ENCODE assay signal across 8 cellular contexts in the genomic region with DNA sequence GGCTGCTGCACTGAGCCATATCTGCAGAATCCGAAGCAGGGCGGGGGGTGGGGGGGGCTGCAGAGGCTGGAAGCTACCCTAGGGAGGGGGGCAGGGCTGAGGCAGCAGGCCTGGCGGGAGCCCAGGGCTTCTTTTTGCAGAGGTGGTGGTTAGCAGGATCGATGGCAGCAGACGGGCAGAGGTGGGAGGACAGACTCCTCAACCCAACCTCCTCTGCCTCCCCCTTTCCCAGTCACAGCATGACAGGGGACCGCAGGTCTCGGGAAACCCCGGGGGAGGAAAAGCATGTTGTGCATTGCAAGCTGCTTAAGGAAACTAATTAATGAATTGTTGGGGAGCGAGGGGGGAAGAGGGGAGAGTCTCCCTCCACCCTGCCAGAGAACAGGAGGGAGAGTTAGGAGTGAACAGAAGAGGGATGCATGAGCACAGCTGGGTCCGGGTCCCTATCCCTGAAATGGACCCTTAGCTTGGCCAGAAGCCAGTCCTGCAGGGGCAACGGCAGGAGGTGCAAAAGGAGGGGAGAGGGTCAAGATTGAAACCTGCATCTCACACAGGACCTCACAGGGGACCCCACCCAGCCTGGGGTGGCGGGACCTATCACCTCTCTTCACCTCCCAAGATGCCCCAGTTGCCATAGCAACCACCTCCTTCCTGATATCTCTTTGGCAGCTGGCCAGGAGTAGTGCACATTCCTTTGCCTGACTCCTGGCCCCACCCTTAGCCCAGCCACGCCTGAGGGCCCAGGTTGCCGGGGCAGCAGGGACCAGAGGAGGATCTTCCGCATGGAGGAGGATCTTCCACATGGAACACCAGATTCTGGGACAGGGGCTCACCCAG. TPM values are rescaled to one million over a fixed set of nuclear protein-coding genes. Genes with fewer than 3 reads are reported as not detected.
A peak's percentile ranks its signal among the peaks of the same experiment; 100 is the strongest.
DNase-seq lines count a peak whose midpoint lies in the region; ATAC-seq and TF ChIP-seq lines count a peak whose summit lies in the region.
"Had no signal": no experiment of that assay in that cellular context is flagged by ENCODE, and none has a peak within 500 bp of the region (broad histone marks: within the 10 kb centered on the region; RNA-seq: fewer than 3 reads in every experiment).

No MANE protein-coding gene starts in this region.

- H3K4me1 ChIP-seq in foreskin keratinocyte, result peaks cover 15% of the 10 kb centered on the region

- ATAC-seq in foreskin keratinocyte (peak; percentile 30), GM21515 (IDR thresholded peaks at IDR 0.05; ENCODE audit: unreplicated experiment) (no peak)

- TF ChIP-seq CTCF in foreskin keratinocyte (conservative IDR thresholded peaks at IDR 0.05) (no peak), coronary artery (IDR thresholded peaks at IDR 0.05) (no peak)

- H3K4me3 ChIP-seq in coronary artery, result no peak overlapping the region

- H3K27me3 ChIP-seq in foreskin keratinocyte, result peaks cover 30% of the 10 kb centered on the region

- DNase-seq in DMS 273 treated with DMSO at 0.1 percent for 48 hours (lab: John Stamatoyannopoulos, UW), result peak; percentile 49
- peak; percentile 17 for DNase-seq in NCI-H2029 treated with DMSO at 0.1 percent for 48 hours (lab: John Stamatoyannopoulos, UW)
- peak; percentile 72 to 85 for DNase-seq in foreskin keratinocyte
- DNase-seq in hippocampal formation (lab: John Stamatoyannopoulos, UW), result no peak
- no peak for DNase-seq in coronary artery (ENCODE audit: low spot score)
- DNase-seq: retina had no signal

- H3K27ac ChIP-seq in foreskin keratinocyte (no peak overlapping the region), coronary artery (no peak overlapping the region)

RNA-seq across cellular contexts. Expression of gene FXYD7, which starts 1.8 kb away (rescaled TPM):
- total RNA-seq in foreskin keratinocyte, result 0.18 TPM in 1 of 2 replicates, not detected in the other
- 0.16 and 0.25 TPM in 2 replicates for polyA plus RNA-seq in foreskin keratinocyte
- total RNA-seq: epithelial cell of proximal tubule had no signal

RNA-seq across cellular contexts. Expression of gene FXYD1, which starts 6.2 kb away (rescaled TPM):
- total RNA-seq in foreskin keratinocyte, result 0.35 and 0.41 TPM in 2 replicates
- 0.67 and 0.81 TPM in 2 replicates for polyA plus RNA-seq in foreskin keratinocyte
- total RNA-seq: epithelial cell of proximal tubule had no signal

RNA-seq across cellular contexts. Expression of gene FXYD5, which starts 9.7 kb away (rescaled TPM):
- total RNA-seq in foreskin keratinocyte, result 268 and 277 TPM in 2 replicates
- 416 and 427 TPM in 2 replicates for polyA plus RNA-seq in foreskin keratinocyte

RNA-seq across cellular contexts. Expression of gene LGI4, which starts 10.0 kb away (rescaled TPM):
- not detected in 2 replicates for total RNA-seq in foreskin keratinocyte
- polyA plus RNA-seq in foreskin keratinocyte, result 0.06 TPM in 1 of 2 replicates, not detected in the other
- total RNA-seq: epithelial cell of proximal tubule had no signal

RNA-seq across cellular contexts. Expression of gene FXYD3, which starts 29.2 kb away (rescaled TPM):
- total RNA-seq in foreskin keratinocyte, result 243 and 312 TPM in 2 replicates
- polyA plus RNA-seq in foreskin keratinocyte, result 420 and 522 TPM in 2 replicates
- total RNA-seq: epithelial cell of proximal tubule had no signal

Comparison
In these comparisons a context has a peak if more than half of its experiments do, and no peak if none do; other contexts are left out.
1. DNase-seq: peak in DMS 273 treated with DMSO at 0.1 percent for 48 hours (single experiment), NCI-H2029 treated with DMSO at 0.1 percent for 48 hours (single experiment) and foreskin keratinocyte (2 of 2); none in hippocampal formation (0 of 2) and coronary artery (single experiment).